ENCODE assay signal across 1 cellular context in genomic region chr12:50840809-50841487, GRCh38.
TF ChIP-seq lines count a peak whose summit lies in the region.

No MANE protein-coding gene starts in this region.

TF ChIP-seq in K562, 482 proteins besides CTCF, POLR2A, EP300 and RAD21:
- no peak for TF ChIP-seq BRD4 (IDR thresholded peaks at IDR 0.05)
- peak; percentile 16 to 72; a peak in 1 of 4 replicates for TF ChIP-seq TRIM24 (IDR thresholded peaks at IDR 0.05)
- TF ChIP-seq MEF2D (tag; conservative IDR thresholded peaks at IDR 0.05; ENCODE audit: low read depth) = no peak
- peak in 1 of 2 experiments; percentile 77; a peak in 1 of 3 replicates for TF ChIP-seq CBX3 (IDR thresholded peaks at IDR 0.05; ENCODE audit: borderline replicate concordance in 1 of 2, low read length in 2 of 2)
- no peak for TF ChIP-seq HMGXB4 (CRISPR knock-in tag; IDR thresholded peaks at IDR 0.05)
- no peak for TF ChIP-seq TEAD4 (IDR thresholded peaks at IDR 0.05; ENCODE audit: low read length)
- TF ChIP-seq TEAD4 (CRISPR knock-in tag; IDR thresholded peaks at IDR 0.05; ENCODE audit: borderline replicate concordance) = no peak
- no peak for TF ChIP-seq REST (CRISPR knock-in tag; IDR thresholded peaks at IDR 0.05; ENCODE audit: low read depth)
- TF ChIP-seq IRF1 (CRISPR knock-in tag; IDR thresholded peaks at IDR 0.05; ENCODE audit: borderline replicate concordance) = no peak
- peak; percentile 35; the same call in 1 of the 2 replicates for TF ChIP-seq NFE2 (IDR thresholded peaks at IDR 0.05; ENCODE audit: low read depth)
- TF ChIP-seq E2F6 (IDR thresholded peaks at IDR 0.05; ENCODE audit: borderline replicate concordance in 1 of 2, extremely low read depth in 1 of 2, insufficient read depth in 1 of 2, insufficient read length in 1 of 2, low read depth in 1 of 2, low read length in 1 of 2, poor library complexity in 1 of 2, severe bottlenecking in 1 of 2) = peak in 1 of 2 experiments; percentile 16
- TF ChIP-seq ZNF41 (CRISPR knock-in tag; conservative IDR thresholded peaks at IDR 0.05) = no peak
- TF ChIP-seq CEBPB (tag; IDR thresholded peaks at IDR 0.05) = no peak
- no peak for TF ChIP-seq KLF10 (CRISPR knock-in tag; IDR thresholded peaks at IDR 0.05)
- peak; percentile 25 for TF ChIP-seq ZFP36 (IDR thresholded peaks at IDR 0.05; ENCODE audit: low read depth, low read length, partially characterized antibody)
- no peak for TF ChIP-seq ATF6 (CRISPR knock-in tag; IDR thresholded peaks at IDR 0.05)
- no peak for TF ChIP-seq ZBTB1 (CRISPR knock-in tag; IDR thresholded peaks at IDR 0.05; ENCODE audit: borderline replicate concordance, low read depth)
- TF ChIP-seq ZNF280A (IDR thresholded peaks at IDR 0.05; ENCODE audit: low read depth, partially characterized antibody) = peak; percentile 45
- TF ChIP-seq ZEB2 (IDR thresholded peaks at IDR 0.05) = no peak
- no peak for TF ChIP-seq CTCFL (IDR thresholded peaks at IDR 0.05; ENCODE audit: borderline replicate concordance, insufficient read depth, low read depth, low read length, poor library complexity, severe bottlenecking)
- TF ChIP-seq THRA (IDR thresholded peaks at IDR 0.05) = no peak
- TF ChIP-seq ZNF212 (CRISPR knock-in tag; IDR thresholded peaks at IDR 0.05) = no peak
- no peak for TF ChIP-seq GTF2B (IDR thresholded peaks at IDR 0.05; ENCODE audit: extremely low read depth, insufficient read length)
- 0 out of 2 replicates have a peak, but pooled peaks have one; percentile 23 for TF ChIP-seq CBX5 (IDR thresholded peaks at IDR 0.05; ENCODE audit: borderline replicate concordance, low read depth)
- no peak for TF ChIP-seq CGGBP1 (CRISPR knock-in tag; IDR thresholded peaks at IDR 0.05)
